In the genomic region with DNA sequence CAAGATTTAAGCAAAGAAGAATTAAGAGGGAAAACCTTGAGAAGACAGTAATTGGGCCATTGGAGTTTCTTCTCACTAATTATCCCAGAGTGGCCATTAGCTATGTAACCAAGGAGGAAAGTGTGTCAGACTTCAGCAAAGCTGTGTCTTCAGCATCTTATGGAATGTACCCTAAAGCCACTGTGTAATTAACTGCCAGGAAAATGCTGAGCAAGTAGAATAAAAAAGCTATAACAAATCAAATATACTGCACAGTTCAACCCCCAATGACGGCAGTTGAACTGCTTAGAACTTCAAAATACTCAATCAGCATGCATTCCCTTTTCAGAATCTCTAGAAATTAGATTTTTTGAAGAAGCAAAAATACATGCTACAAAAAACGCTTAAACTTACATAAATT, we compare ENCODE assay signal across 7 cellular contexts.
"Had no signal": no experiment of that assay in that cellular context is flagged by ENCODE, and none has a peak within 500 bp of the region (broad histone marks: within the 10 kb centered on the region; RNA-seq: fewer than 3 reads in every experiment).

No MANE protein-coding gene starts in this region.

- H3K9ac ChIP-seq: GM23248 had no signal

- H3K4me3 ChIP-seq: GM23248, K562 had no signal

- FAIRE-seq: HTR-8/SVneo, K562 had no signal

- H3K27ac ChIP-seq: GM23248 had no signal

- DNase-seq: GM23248, GOT3, H9, HCEC 1CT, KG1 had no signal

- ATAC-seq: K562 had no signal

- H2AFZ ChIP-seq: GM23248 had no signal
